In genomic region chr4:7007944-7008343, GRCh38 we compare ENCODE assay signal across 16 cellular contexts. TPM values are rescaled to one million over a fixed set of nuclear protein-coding genes. Genes with fewer than 3 reads are reported as not detected.
DNase-seq lines count a peak whose midpoint lies in the region; ATAC-seq, FAIRE-seq and TF ChIP-seq lines count a peak whose summit lies in the region.
"Had no signal": no experiment of that assay in that cellular context is flagged by ENCODE, and none has a peak within 500 bp of the region (broad histone marks: within the 10 kb centered on the region; RNA-seq: fewer than 3 reads in every experiment).

No MANE protein-coding gene starts in this region.

- CTCF ChIA-PET in HCT116 (lab: Charles Lee) (interaction anchor here (1.3 kb wide), 1 partner anchor 35 kb away, joined by 4 read pairs; the partner anchor contains the start of gene TADA2B), activated B cell treated with CpG ODN at 0.5 μM for 24 hours (lab: Charles Lee) (interaction anchor here (0.9 to 1.7 kb wide), 2 partner anchors 34 to 95 kb away, joined by 3 to 5 read pairs; no protein-coding TSS in a partner anchor)

- ATAC-seq in HCT116 (no peak), activated B cell treated with CpG ODN at 0.5 μM for 24 hours (ENCODE audit: low read depth) (no peak), GM18505 (IDR thresholded peaks at IDR 0.05; ENCODE audit: unreplicated experiment) (no peak)
- ATAC-seq: foreskin keratinocyte, PC-3 had no signal

- intact Hi-C loops in HCT116 (cut with micrococcal nuclease) = no loop called here
- intact Hi-C loops in activated B cell treated with CpG ODN at 0.5 μM for 24 hours (cut with micrococcal nuclease) = no loop called here
- intact Hi-C loops in kidney (cut with DNase I) = no loop called here

- no peaks in the 10 kb centered on the region for H3K9me3 ChIP-seq in HCT116 (ENCODE audit: control insufficient read depth in 1 of 2, insufficient read depth in 1 of 2, low read depth in 1 of 2, low read length in 2 of 2)
- H3K9me3 ChIP-seq in kidney (ENCODE audit: control insufficient read depth in 1 of 2, low read length in 2 of 2) = no peaks in the 10 kb centered on the region
- H3K9me3 ChIP-seq: tibial nerve had no signal

- H3K9ac ChIP-seq in HCT116 (ENCODE audit: low read length) = no peak overlapping the region
- no peak overlapping the region for H3K9ac ChIP-seq in kidney (ENCODE audit: low read length in 2 of 2)

- peak overlapping the region; percentile 26 for H3K4me2 ChIP-seq in HCT116 (ENCODE audit: low read length)

- no TSS peak for BruUV-seq in HCT116 (replicated peaks; lab: Mats Ljungman, UMichigan)

- H3K27ac ChIP-seq in 22Rv1 (no peak overlapping the region), HCT116 (ENCODE audit: low read depth, low read length) (no peak overlapping the region), kidney (ENCODE audit: low read depth in 2 of 2, low read length in 2 of 2) (no peak overlapping the region), brain microvascular endothelial cell (no peak overlapping the region)
- H3K27ac ChIP-seq: foreskin keratinocyte, tibial nerve had no signal

- no peak overlapping the region for H3K4me3 ChIP-seq in HCT116 (replicated peaks in 1 of 2; ENCODE audit: low read depth in 1 of 2, low read length in 2 of 2)
- H3K4me3 ChIP-seq in kidney (ENCODE audit: low read length in 2 of 2) = no peak overlapping the region
- no peak overlapping the region for H3K4me3 ChIP-seq in brain microvascular endothelial cell (ENCODE audit: low read depth, low read length)
- H3K4me3 ChIP-seq: tibial nerve had no signal

- in situ Hi-C loops in brain microvascular endothelial cell (cut with HindIII; ENCODE audit: low pct_ligation_motif_present, low sequenced_read_pairs) = no loop called here

- H3K36me3 ChIP-seq in HCT116 (ENCODE audit: control insufficient read depth in 1 of 2, insufficient read depth in 2 of 2, low read length in 2 of 2) (peaks cover 15 to 24% of the 10 kb centered on the region in 2 experiments; a peak in 3 of 4 replicates), kidney (ENCODE audit: control insufficient read depth in 1 of 2, insufficient read depth in 2 of 2, low read length in 2 of 2) (peaks cover 17 to 46% of the 10 kb centered on the region in 2 donors), brain microvascular endothelial cell (replicated peaks) (peaks cover 26% of the 10 kb centered on the region)

- TF ChIP-seq CTCF in 22Rv1 (IDR thresholded peaks at IDR 0.05) = peak; percentile 7; the same call in 1 of the 2 replicates
- TF ChIP-seq CTCF in HCT116 (IDR thresholded peaks at IDR 0.05 in 2 of 3, conservative IDR thresholded peaks at IDR 0.05 in 1 of 3; ENCODE audit: borderline replicate concordance in 1 of 3, insufficient read depth in 1 of 3, low read depth in 2 of 3, low read length in 2 of 3) = no peak
- TF ChIP-seq CTCF in activated B cell treated with CpG ODN at 0.5 μM for 24 hours (IDR thresholded peaks at IDR 0.05) = no peak
- no peak for TF ChIP-seq CTCF in kidney (IDR thresholded peaks at IDR 0.05; ENCODE audit: borderline replicate concordance, extremely low read depth, insufficient read depth)
- TF ChIP-seq CTCF in brain microvascular endothelial cell (IDR thresholded peaks at IDR 0.05; ENCODE audit: low read depth, low read length, missing control alignments) = no peak

- no peaks in the 10 kb centered on the region for H3K9me3 Mint-ChIP-seq in activated B cell treated with CpG ODN at 0.5 μM for 24 hours

- no peak overlapping the region for H3K4me3 Mint-ChIP-seq in activated B cell treated with CpG ODN at 0.5 μM for 24 hours
- H3K4me3 Mint-ChIP-seq: activated naive CD8-positive, alpha-beta T cell had no signal

- peaks cover 6 to 14% of the 10 kb centered on the region in 2 experiments; a peak in 3 of 4 replicates for H3K4me1 ChIP-seq in HCT116 (ENCODE audit: control insufficient read depth in 1 of 2, insufficient read depth in 2 of 2, low read length in 2 of 2)
- H3K4me1 ChIP-seq in kidney (ENCODE audit: control insufficient read depth in 1 of 2, insufficient read depth in 1 of 2, low read depth in 1 of 2, low read length in 2 of 2) = peaks cover 2 to 3% of the 10 kb centered on the region in 2 donors
- H3K4me1 ChIP-seq: foreskin keratinocyte, tibial nerve had no signal

- H3K79me2 ChIP-seq in HCT116 (ENCODE audit: insufficient read depth, low read length) = peaks cover 5% of the 10 kb centered on the region; the same call in 1 of the 2 replicates

- FAIRE-seq in kidney (lab: Jason Lieb, UNC) (no peak), frontal cortex (lab: Jason Lieb, UNC) (no peak)
- FAIRE-seq: endometrium had no signal

- peaks cover 70% of the 10 kb centered on the region for H3K36me3 Mint-ChIP-seq in activated B cell treated with CpG ODN at 0.5 μM for 24 hours (ENCODE audit: low read depth)

- peaks cover under 1% of the 10 kb centered on the region for H3K4me1 Mint-ChIP-seq in activated B cell treated with CpG ODN at 0.5 μM for 24 hours

- no peaks in the 10 kb centered on the region for H4K20me1 ChIP-seq in HCT116 (ENCODE audit: insufficient read depth)

- no peaks in the 10 kb centered on the region for H3K9me2 ChIP-seq in HCT116 (ENCODE audit: insufficient read depth)

- H2AFZ ChIP-seq in HCT116 (ENCODE audit: low read depth, low read length, poor library complexity, severe bottlenecking) = no peak overlapping the region

- no peak for TF ChIP-seq POLR2A in HCT116 (IDR thresholded peaks at IDR 0.05; ENCODE audit: borderline replicate concordance, extremely low read depth, insufficient read depth, insufficient read length)
- TF ChIP-seq POLR2A in GM18505 (IDR thresholded peaks at IDR 0.05; ENCODE audit: borderline replicate concordance, extremely low read depth, insufficient read depth, insufficient read length) = no peak

- peak; percentile 20; the same call in 1 of the 2 replicates for TF ChIP-seq RAD21 in HCT116 (IDR thresholded peaks at IDR 0.05; ENCODE audit: low read depth)

- H3K27ac Mint-ChIP-seq in activated B cell treated with CpG ODN at 0.5 μM for 24 hours = peak overlapping the region; percentile 35

- RAD21 ChIA-PET in HCT116 (lab: Charles Lee; ENCODE audit: low non-redundant PET in 1 of 2, low total read pairs in 2 of 2, uncharacterized antibody in 2 of 2, unreplicated experiment in 2 of 2) = no interaction called here

- DNase-seq in HCT116 (ENCODE audit: low read depth, low spot score) (no peak), activated B cell treated with CpG ODN at 0.5 μM for 24 hours (no peak), kidney (peak; percentile 12), NCI-H446 (lab: John Stamatoyannopoulos, UW) (no peak), brain microvascular endothelial cell (no peak), frontal cortex (ENCODE audit: low spot score in 2 of 2) (no peak)
- DNase-seq: foreskin keratinocyte; NCI-H1105 treated with DMSO at 0.1 percent for 48 hours; NCI-H446 treated with DMSO at 0.1 percent for 48 hours; PC-3; stimulated activated CD4-positive, alpha-beta T cell treated with anti-CD3 and anti-CD28 coated beads, Interleukin-4, amount 100 ng/mL, for 24 hours had no signal

- H3K27me3 ChIP-seq in HCT116 (ENCODE audit: insufficient read depth, low read length) = no peaks in the 10 kb centered on the region
- no peaks in the 10 kb centered on the region for H3K27me3 ChIP-seq in brain microvascular endothelial cell (replicated peaks)
- H3K27me3 ChIP-seq: foreskin keratinocyte, tibial nerve had no signal

- no peaks in the 10 kb centered on the region for H3K27me3 Mint-ChIP-seq in activated B cell treated with CpG ODN at 0.5 μM for 24 hours
- H3K27me3 Mint-ChIP-seq: activated naive CD8-positive, alpha-beta T cell had no signal

- POLR2A ChIA-PET in HCT116 (lab: Charles Lee) = no interaction called here
- POLR2A ChIA-PET in activated B cell treated with CpG ODN at 0.5 μM for 24 hours (lab: Charles Lee) = no interaction called here

TF ChIP-seq in HCT116, 20 proteins besides CTCF, POLR2A, EP300 and RAD21:
- TF ChIP-seq ATF3 (IDR thresholded peaks at IDR 0.05) (no peak), TCF7L2 (IDR thresholded peaks at IDR 0.05; ENCODE audit: borderline replicate concordance, extremely low read depth, insufficient read depth, insufficient read length) (no peak), EGR1 (IDR thresholded peaks at IDR 0.05; ENCODE audit: low read depth) (peak; percentile 50; the same call in 1 of the 2 replicates)

RNA-seq across cellular contexts. Expression of gene TADA2B, which starts 35.2 kb away (rescaled TPM):
- total RNA-seq in HCT116 (2021; ENCODE audit: unreplicated experiment) (13.4 TPM), activated B cell treated with CpG ODN at 0.5 μM for 24 hours (26.7 and 31.8 TPM in 2 replicates), kidney (30.5 TPM), frontal cortex (19.2 TPM)
- 9.6 and 12.2 TPM in 2 replicates for polyA plus RNA-seq in HCT116 (2012)
- 14.2 TPM for polyA plus RNA-seq in kidney (ENCODE audit: insufficient read depth, low read depth, low replicate concordance)

RNA-seq across cellular contexts. Expression of gene GRPEL1, which starts 59.9 kb away (rescaled TPM):
- total RNA-seq in HCT116 (2021; ENCODE audit: unreplicated experiment) (80.1 TPM), activated B cell treated with CpG ODN at 0.5 μM for 24 hours (31.8 and 41.3 TPM in 2 replicates), kidney (27.4 TPM), frontal cortex (15.1 TPM)
- polyA plus RNA-seq in HCT116 (2012) = 61.9 and 78.0 TPM in 2 replicates
- polyA plus RNA-seq in kidney (ENCODE audit: insufficient read depth, low read depth, low replicate concordance) = 84.9 TPM
